1 cellular context compared by ENCODE assay signal in genomic region chr20:1418335-1418734, GRCh38.
TF ChIP-seq lines count a peak whose summit lies in the region.

No MANE protein-coding gene starts in this region.

TF ChIP-seq in H1, 55 proteins besides CTCF, POLR2A, EP300 and RAD21:
- no peak for TF ChIP-seq TAF7 (optimal IDR thresholded peaks at IDR 0.05; ENCODE audit: borderline replicate concordance, low read depth, low read length)
- TF ChIP-seq KDM4A (IDR thresholded peaks at IDR 0.05; ENCODE audit: low read depth, low read length, severe bottlenecking), result no peak
- TF ChIP-seq ZNF274 (IDR thresholded peaks at IDR 0.05; ENCODE audit: borderline replicate concordance, extremely low read depth, low read length), result no peak
- TF ChIP-seq BRCA1 (IDR thresholded peaks at IDR 0.05; ENCODE audit: low read depth, low read length), result no peak
- TF ChIP-seq CHD1 (IDR thresholded peaks at IDR 0.05; ENCODE audit: low read depth, low read length), result no peak
- no peak for TF ChIP-seq GABPA (IDR thresholded peaks at IDR 0.05; ENCODE audit: borderline replicate concordance, insufficient read depth, low read length)
- TF ChIP-seq RBBP5 (IDR thresholded peaks at IDR 0.05; ENCODE audit: borderline replicate concordance, low read depth, low read length), result no peak
- TF ChIP-seq CHD7 (IDR thresholded peaks at IDR 0.05; ENCODE audit: insufficient replicate concordance, low read length), result no peak
- no peak for TF ChIP-seq SP4 (IDR thresholded peaks at IDR 0.05; ENCODE audit: low read length)
- no peak for TF ChIP-seq HDAC2 (IDR thresholded peaks at IDR 0.05; ENCODE audit: borderline replicate concordance in 1 of 2, low read depth in 2 of 2, low read length in 2 of 2)
- TF ChIP-seq PHF8 (conservative IDR thresholded peaks at IDR 0.05; ENCODE audit: low read depth, low read length), result no peak
- no peak for TF ChIP-seq E2F6 (IDR thresholded peaks at IDR 0.05)
- TF ChIP-seq TEAD4 (IDR thresholded peaks at IDR 0.05; ENCODE audit: low read depth, low read length), result no peak
- TF ChIP-seq GTF2F1 (IDR thresholded peaks at IDR 0.05; ENCODE audit: borderline replicate concordance, low read depth, low read length), result no peak
- TF ChIP-seq CEBPB (IDR thresholded peaks at IDR 0.05; ENCODE audit: low read depth, low read length), result no peak
- TF ChIP-seq TBP (IDR thresholded peaks at IDR 0.05; ENCODE audit: low read depth, low read length), result no peak
- no peak for TF ChIP-seq EGR1 (IDR thresholded peaks at IDR 0.05; ENCODE audit: borderline replicate concordance, low read depth, low read length)
